24 cellular contexts compared by ENCODE assay signal in the genomic region with DNA sequence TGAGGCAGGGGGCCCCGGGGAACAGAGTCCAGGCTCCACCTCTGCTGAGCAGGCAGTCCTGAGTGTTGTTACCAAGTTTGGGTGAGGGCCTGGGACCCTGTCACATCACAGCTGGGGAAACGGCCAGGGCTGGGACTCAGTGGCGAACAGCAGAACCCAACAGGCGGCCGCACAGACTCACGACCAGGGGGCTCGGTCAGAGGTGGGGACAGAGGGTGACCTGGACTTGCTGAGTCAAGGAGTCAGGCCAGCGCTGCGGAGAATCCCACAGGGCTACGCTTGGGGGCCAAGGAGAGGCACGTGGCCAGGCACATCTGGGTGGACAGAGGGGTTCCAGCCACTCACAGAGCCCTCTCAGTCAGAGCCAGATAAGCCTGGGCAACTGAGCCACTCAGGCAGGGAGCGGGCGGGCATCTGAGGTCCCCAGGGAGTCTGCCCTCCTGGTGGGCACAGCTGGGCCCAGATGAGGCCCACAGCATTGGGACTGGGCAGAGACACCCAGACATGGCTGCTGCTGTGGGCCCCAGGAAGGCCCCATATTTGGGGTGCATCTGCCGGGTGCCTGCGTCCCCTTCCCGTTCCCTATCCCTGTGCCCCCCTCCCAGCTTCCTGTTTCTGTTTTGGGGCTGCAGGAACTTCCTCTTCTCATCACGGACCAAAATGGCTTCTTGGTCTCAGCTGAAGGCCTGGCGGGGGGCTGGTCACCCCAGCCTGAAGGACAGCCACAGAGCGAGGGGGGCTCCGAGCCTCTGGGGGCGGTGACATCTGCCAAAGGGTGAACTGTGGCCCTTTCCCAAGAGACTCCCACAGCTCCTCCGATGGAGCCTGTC. TPM values are rescaled to one million over a fixed set of nuclear protein-coding genes. Genes with fewer than 3 reads are reported as not detected.
DNase-seq lines count a peak whose midpoint lies in the region; ATAC-seq and TF ChIP-seq lines count a peak whose summit lies in the region.
"Had no signal": no experiment of that assay in that cellular context is flagged by ENCODE, and none has a peak within 500 bp of the region (broad histone marks: within the 10 kb centered on the region; RNA-seq: fewer than 3 reads in every experiment).

No MANE protein-coding gene starts in this region.

- H3F3A ChIP-seq in smooth muscle cell (ENCODE audit: low read depth): no peaks in the 10 kb centered on the region
- H3F3A ChIP-seq in neural progenitor cell (ENCODE audit: low read depth): no peaks in the 10 kb centered on the region

- no peaks in the 10 kb centered on the region for H3K27me3 ChIP-seq in layer of hippocampus (ENCODE audit: control insufficient read depth, insufficient read depth, low read length)
- H3K27me3 ChIP-seq in smooth muscle cell (ENCODE audit: low read depth): no peaks in the 10 kb centered on the region
- no peaks in the 10 kb centered on the region for H3K27me3 ChIP-seq in neural progenitor cell
- H3K27me3 ChIP-seq: SJCRH30, thyroid gland had no signal

- no peak for TF ChIP-seq CTCF in smooth muscle cell (IDR thresholded peaks at IDR 0.05; ENCODE audit: borderline replicate concordance, insufficient read depth, poor library complexity, severe bottlenecking)
- no peak for TF ChIP-seq CTCF in neural progenitor cell (IDR thresholded peaks at IDR 0.05)

- H3K4me3 ChIP-seq in smooth muscle cell (no peak overlapping the region), neural progenitor cell (no peak overlapping the region)
- H3K4me3 ChIP-seq: psoas muscle, SJCRH30, thyroid gland had no signal

- H3K9me3 ChIP-seq in smooth muscle cell (replicated peaks; ENCODE audit: low read depth) (no peaks in the 10 kb centered on the region), neural progenitor cell (ENCODE audit: low read depth) (no peaks in the 10 kb centered on the region)
- H3K9me3 ChIP-seq: psoas muscle, SJCRH30, thyroid gland had no signal

- H3K27ac Mint-ChIP-seq in activated naive CD8-positive, alpha-beta T cell treated with anti-CD3 and anti-CD28 coated beads, Interleukin-2, amount 50 U/mL, for 24 hours: no peak overlapping the region
- no peak overlapping the region for H3K27ac Mint-ChIP-seq in activated naive CD8-positive, alpha-beta T cell treated with anti-CD3 and anti-CD28 coated beads for 36 hours
- H3K27ac Mint-ChIP-seq in neural progenitor cell: no peak overlapping the region
- H3K27ac Mint-ChIP-seq: activated CD8-positive, alpha-beta memory T cell treated with anti-CD3 and anti-CD28 coated beads, Interleukin-2, amount 10 ng/mL, durations not matched to agents 7 days and 5 days; memory B cell; nephron progenitor cell; stimulated activated memory B cell treated with anti-CD40 and anti-IgM and Interleukin-4, amounts not matched to agents 10 μg/mL and 1 μg/mL and 100 μg/mL, for 72 hours had no signal

- no peaks in the 10 kb centered on the region for H3K79me2 ChIP-seq in smooth muscle cell (ENCODE audit: low read depth)
- H3K79me2 ChIP-seq in neural progenitor cell (ENCODE audit: low read depth): no peaks in the 10 kb centered on the region

- H4K20me1 ChIP-seq in smooth muscle cell (ENCODE audit: low read depth) (no peaks in the 10 kb centered on the region), neural progenitor cell (ENCODE audit: low read depth) (no peaks in the 10 kb centered on the region)

- no peaks in the 10 kb centered on the region for H3K36me3 Mint-ChIP-seq in activated naive CD8-positive, alpha-beta T cell treated with anti-CD3 and anti-CD28 coated beads, Interleukin-2, amount 50 U/mL, for 24 hours (ENCODE audit: low read depth)
- H3K36me3 Mint-ChIP-seq in activated naive CD8-positive, alpha-beta T cell treated with anti-CD3 and anti-CD28 coated beads for 36 hours: no peaks in the 10 kb centered on the region
- no peaks in the 10 kb centered on the region for H3K36me3 Mint-ChIP-seq in neural progenitor cell
- H3K36me3 Mint-ChIP-seq: activated CD8-positive, alpha-beta memory T cell treated with anti-CD3 and anti-CD28 coated beads, Interleukin-2, amount 10 ng/mL, durations not matched to agents 7 days and 5 days; memory B cell; stimulated activated memory B cell treated with anti-CD40 and anti-IgM and Interleukin-4, amounts not matched to agents 10 μg/mL and 1 μg/mL and 100 μg/mL, for 72 hours had no signal

- H3K4me1 Mint-ChIP-seq in activated naive CD8-positive, alpha-beta T cell treated with anti-CD3 and anti-CD28 coated beads, Interleukin-2, amount 50 U/mL, for 24 hours: no peaks in the 10 kb centered on the region
- H3K4me1 Mint-ChIP-seq in activated naive CD8-positive, alpha-beta T cell treated with anti-CD3 and anti-CD28 coated beads for 36 hours: no peaks in the 10 kb centered on the region
- H3K4me1 Mint-ChIP-seq in neural progenitor cell: peaks cover 11% of the 10 kb centered on the region
- H3K4me1 Mint-ChIP-seq: activated CD8-positive, alpha-beta memory T cell treated with anti-CD3 and anti-CD28 coated beads, Interleukin-2, amount 10 ng/mL, durations not matched to agents 7 days and 5 days; memory B cell had no signal

- H3K27ac ChIP-seq in layer of hippocampus (ENCODE audit: low read depth, low read length): peak overlapping the region; percentile 21
- peak overlapping the region; percentile 42 for H3K27ac ChIP-seq in substantia nigra (ENCODE audit: low read depth, low read length, poor library complexity, severe bottlenecking)
- H3K27ac ChIP-seq in smooth muscle cell (ENCODE audit: low read depth): no peak overlapping the region
- no peak overlapping the region for H3K27ac ChIP-seq in neural progenitor cell
- H3K27ac ChIP-seq: C4-2B, psoas muscle, SJCRH30, thyroid gland had no signal

- ATAC-seq in activated naive CD8-positive, alpha-beta T cell treated with anti-CD3 and anti-CD28 coated beads, Interleukin-2, amount 50 U/mL, for 24 hours: peak; percentile 12
- ATAC-seq: activated CD8-positive, alpha-beta memory T cell treated with anti-CD3 and anti-CD28 coated beads, Interleukin-2, amount 10 ng/mL, durations not matched to agents 7 days and 5 days; psoas muscle; stimulated activated memory B cell treated with anti-CD40 and anti-IgM and Interleukin-4, amounts not matched to agents 10 μg/mL and 1 μg/mL and 100 μg/mL, for 72 hours had no signal

- H3K9ac ChIP-seq in smooth muscle cell (ENCODE audit: low read depth) (no peak overlapping the region), neural progenitor cell (no peak overlapping the region)

- H3K4me2 ChIP-seq in smooth muscle cell (no peak overlapping the region), neural progenitor cell (no peak overlapping the region)

- H3K4me3 Mint-ChIP-seq in activated naive CD8-positive, alpha-beta T cell treated with anti-CD3 and anti-CD28 coated beads, Interleukin-2, amount 50 U/mL, for 24 hours: no peak overlapping the region
- no peak overlapping the region for H3K4me3 Mint-ChIP-seq in activated naive CD8-positive, alpha-beta T cell treated with anti-CD3 and anti-CD28 coated beads for 36 hours
- H3K4me3 Mint-ChIP-seq in neural progenitor cell: no peak overlapping the region
- H3K4me3 Mint-ChIP-seq: activated CD8-positive, alpha-beta memory T cell treated with anti-CD3 and anti-CD28 coated beads, Interleukin-2, amount 10 ng/mL, durations not matched to agents 7 days and 5 days; central memory CD8-positive, alpha-beta T cell; memory B cell; nephron progenitor cell; stimulated activated memory B cell treated with anti-CD40 and anti-IgM and Interleukin-4, amounts not matched to agents 10 μg/mL and 1 μg/mL and 100 μg/mL, for 72 hours had no signal

- H3K9me3 Mint-ChIP-seq in activated naive CD8-positive, alpha-beta T cell treated with anti-CD3 and anti-CD28 coated beads, Interleukin-2, amount 50 U/mL, for 24 hours: no peaks in the 10 kb centered on the region
- H3K9me3 Mint-ChIP-seq in activated naive CD8-positive, alpha-beta T cell treated with anti-CD3 and anti-CD28 coated beads for 36 hours: no peaks in the 10 kb centered on the region
- no peaks in the 10 kb centered on the region for H3K9me3 Mint-ChIP-seq in neural progenitor cell
- H3K9me3 Mint-ChIP-seq: central memory CD8-positive, alpha-beta T cell; memory B cell; nephron progenitor cell; stimulated activated memory B cell treated with anti-CD40 and anti-IgM and Interleukin-4, amounts not matched to agents 10 μg/mL and 1 μg/mL and 100 μg/mL, for 72 hours had no signal

- H3K36me3 ChIP-seq in smooth muscle cell (ENCODE audit: low read depth): no peaks in the 10 kb centered on the region
- H3K36me3 ChIP-seq in neural progenitor cell: no peaks in the 10 kb centered on the region
- H3K36me3 ChIP-seq: SJCRH30, thyroid gland had no signal

- H2AFZ ChIP-seq in smooth muscle cell (ENCODE audit: low read depth) (no peak overlapping the region), neural progenitor cell (replicated peaks) (no peak overlapping the region)

- H3K27me3 Mint-ChIP-seq in activated naive CD8-positive, alpha-beta T cell treated with anti-CD3 and anti-CD28 coated beads, Interleukin-2, amount 50 U/mL, for 24 hours: peaks cover 7% of the 10 kb centered on the region
- H3K27me3 Mint-ChIP-seq in activated naive CD8-positive, alpha-beta T cell treated with anti-CD3 and anti-CD28 coated beads for 36 hours: no peaks in the 10 kb centered on the region
- H3K27me3 Mint-ChIP-seq in neural progenitor cell (ENCODE audit: insufficient read depth, low read depth): peaks cover 12% of the 10 kb centered on the region
- H3K27me3 Mint-ChIP-seq: activated CD8-positive, alpha-beta memory T cell treated with anti-CD3 and anti-CD28 coated beads, Interleukin-2, amount 10 ng/mL, durations not matched to agents 7 days and 5 days had no signal

- H3K4me1 ChIP-seq in smooth muscle cell (ENCODE audit: low read depth) (peaks cover 1% of the 10 kb centered on the region), neural progenitor cell (peaks cover 4% of the 10 kb centered on the region)
- H3K4me1 ChIP-seq: psoas muscle had no signal

- WGBS in smooth muscle cell (ENCODE audit: low lambda C conversion rate): 94% methylated on average over 22 of the region's 22 CpGs

- DNase-seq in activated naive CD8-positive, alpha-beta T cell treated with anti-CD3 and anti-CD28 coated beads, Interleukin-2, amount 50 U/mL, for 24 hours: no peak
- no peak for DNase-seq in activated naive CD8-positive, alpha-beta T cell treated with anti-CD3 and anti-CD28 coated beads for 36 hours
- DNase-seq in SKM-1 treated with dmso at 0.1 percent for 144 hours (lab: John Stamatoyannopoulos, UW; ENCODE audit: unreplicated experiment) (peak; percentile 25), substantia nigra (lab: John Stamatoyannopoulos, UW) (peak in 11 of 49 donors; percentile 6 to 33 (median 24)), NCI-H2081 treated with DMSO at 0.1 percent for 48 hours (lab: John Stamatoyannopoulos, UW) (no peak), smooth muscle cell (lab: John Stamatoyannopoulos, UW; ENCODE audit: unreplicated experiment) (no peak), neural progenitor cell (ENCODE audit: low spot score) (no peak)
- DNase-seq: activated CD4-positive, alpha-beta T cell treated with anti-CD3 and anti-CD28 coated beads for 1 hour; activated CD8-positive, alpha-beta memory T cell treated with anti-CD3 and anti-CD28 coated beads, Interleukin-2, amount 10 ng/mL, durations not matched to agents 7 days and 5 days; activated effector memory CD4-positive, alpha-beta T cell treated with Interleukin-2 at 50 U/mL for 16 hours; NCI-H187 treated with DMSO at 0.1 percent for 48 hours; NCI-H510A; nephron progenitor cell; SJCRH30; stimulated activated CD4-positive, alpha-beta T cell treated with anti-CD3 and anti-CD28 coated beads, Interleukin-15, amount 100 ng/mL, for 24 hours; thyroid gland had no signal

RNA-seq across cellular contexts. Expression of gene CEBPA, which starts 34.0 kb away (rescaled TPM):
- total RNA-seq in activated naive CD8-positive, alpha-beta T cell treated with anti-CD3 and anti-CD28 coated beads for 36 hours: under 1 TPM; 0.26 to 0.35 TPM
- total RNA-seq in smooth muscle cell (1.1 and 2.1 TPM in 2 replicates), neural progenitor cell (ENCODE audit: low replicate concordance) (0.71 and 2.9 TPM in 2 replicates)
- 1.2 and 5.8 TPM in 2 replicates for polyA plus RNA-seq in smooth muscle cell

RNA-seq across cellular contexts. Expression of gene SLC7A10, which starts 42.7 kb away (rescaled TPM):
- not detected for total RNA-seq in activated naive CD8-positive, alpha-beta T cell treated with anti-CD3 and anti-CD28 coated beads for 36 hours
- not detected in 2 replicates for total RNA-seq in smooth muscle cell
- 0.51 and 0.73 TPM in 2 replicates for polyA plus RNA-seq in smooth muscle cell
- 0.79 and 0.81 TPM in 2 replicates for total RNA-seq in neural progenitor cell (ENCODE audit: low replicate concordance)
- total RNA-seq: activated CD8-positive, alpha-beta memory T cell treated with anti-CD3 and anti-CD28 coated beads, Interleukin-2, amount 10 ng/mL, durations not matched to agents 7 days and 5 days; HT1080; OCI-LY7; SJCRH30 had no signal

Comparison
In these comparisons a context has a peak if more than half of its experiments do, and no peak if none do; other contexts are left out.
1. H3K27ac ChIP-seq: peak in layer of hippocampus (single experiment) and substantia nigra (single experiment); none in smooth muscle cell (single experiment) and neural progenitor cell (single experiment).